13 cellular contexts compared by ENCODE assay signal in the genomic region with DNA sequence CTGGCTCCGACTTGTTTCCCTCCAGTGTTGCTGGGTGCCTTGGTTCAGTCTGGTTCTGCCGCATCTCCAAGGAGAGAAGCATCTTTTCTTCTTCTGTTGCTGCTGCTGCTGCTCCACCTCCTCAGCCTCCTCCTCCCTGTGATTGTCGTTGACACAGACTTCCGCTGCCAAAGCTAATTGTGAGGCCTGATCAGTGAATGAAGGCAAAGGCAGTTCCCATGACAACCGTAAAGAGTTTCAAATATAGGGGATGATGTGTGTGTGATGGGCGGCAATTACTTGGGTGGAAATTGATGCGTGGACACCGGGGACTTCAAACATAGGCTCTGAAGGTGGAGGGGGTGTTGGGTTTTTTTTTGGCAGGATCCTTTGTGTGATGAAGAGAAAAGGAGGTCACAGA. TPM values are rescaled to one million over a fixed set of nuclear protein-coding genes. Genes with fewer than 3 reads are reported as not detected.
DNase-seq lines count a peak whose midpoint lies in the region; ATAC-seq and TF ChIP-seq lines count a peak whose summit lies in the region.
"Had no signal": no experiment of that assay in that cellular context is flagged by ENCODE, and none has a peak within 500 bp of the region (broad histone marks: within the 10 kb centered on the region; RNA-seq: fewer than 3 reads in every experiment).

No MANE protein-coding gene starts in this region.

- DNase-seq in CD4-positive, CD25-positive, alpha-beta regulatory T cell: peak; percentile 55 to 71 (median 71)
- DNase-seq in Calu3: no peak
- DNase-seq in activated naive CD4-positive, alpha-beta T cell treated with anti-CD3 and anti-CD28 coated beads, Interleukin-2, amount 10 ng/mL, durations not matched to agents 7 days and 5 days: peak; percentile 42
- no peak for DNase-seq in naive B cell
- DNase-seq in RPMI8226: no peak
- no peak for DNase-seq in stimulated activated CD8-positive, alpha-beta memory T cell treated with anti-CD3 and anti-CD28 coated beads, Interleukin-4, amount 100 ng/mL, for 48 hours
- DNase-seq: kidney, NCI-H1048, SIG-M5, thyroid gland had no signal

- peak overlapping the region; percentile 75 for H3K27ac ChIP-seq in CD4-positive, CD25-positive, alpha-beta regulatory T cell (ENCODE audit: insufficient read depth, low read length, poor library complexity, severe bottlenecking)
- H3K27ac ChIP-seq: breast epithelium, thyroid gland had no signal

- peak overlapping the region; percentile 52 to 93 (median 92) for H3K27ac Mint-ChIP-seq in CD4-positive, CD25-positive, alpha-beta regulatory T cell
- H3K27ac Mint-ChIP-seq in Calu3 (ENCODE audit: unreplicated experiment): peak overlapping the region; percentile 48
- H3K27ac Mint-ChIP-seq in activated naive CD4-positive, alpha-beta T cell treated with anti-CD3 and anti-CD28 coated beads, Interleukin-2, amount 10 ng/mL, durations not matched to agents 7 days and 5 days: peak overlapping the region; percentile 26
- H3K27ac Mint-ChIP-seq in naive B cell: peak overlapping the region; percentile 19 to 79 (median 50)

- H3K36me3 ChIP-seq in CD4-positive, CD25-positive, alpha-beta regulatory T cell (ENCODE audit: control insufficient read depth, insufficient read depth, low read length): no peaks in the 10 kb centered on the region
- H3K36me3 ChIP-seq: breast epithelium, thyroid gland had no signal

- no peak for TF ChIP-seq CTCF in Calu3 (IDR thresholded peaks at IDR 0.05; ENCODE audit: unreplicated experiment)

- H3K4me3 Mint-ChIP-seq in CD4-positive, CD25-positive, alpha-beta regulatory T cell: peak overlapping the region; percentile 21 to 98 (median 54)
- H3K4me3 Mint-ChIP-seq in Calu3 (ENCODE audit: low read depth, unreplicated experiment) (no peak overlapping the region), naive B cell (peak overlapping the region in 3 of 8 donors; percentile 27 to 38 (median 33))
- no peak overlapping the region for H3K4me3 Mint-ChIP-seq in activated naive CD4-positive, alpha-beta T cell treated with anti-CD3 and anti-CD28 coated beads, Interleukin-2, amount 10 ng/mL, durations not matched to agents 7 days and 5 days

- no peaks in the 10 kb centered on the region for H3K36me3 Mint-ChIP-seq in CD4-positive, CD25-positive, alpha-beta regulatory T cell
- H3K36me3 Mint-ChIP-seq in Calu3 (ENCODE audit: insufficient read depth, unreplicated experiment): peaks cover 20% of the 10 kb centered on the region
- H3K36me3 Mint-ChIP-seq in activated naive CD4-positive, alpha-beta T cell treated with anti-CD3 and anti-CD28 coated beads, Interleukin-2, amount 10 ng/mL, durations not matched to agents 7 days and 5 days: peaks cover 13% of the 10 kb centered on the region
- H3K36me3 Mint-ChIP-seq in naive B cell: no peaks in the 10 kb centered on the region

- no peaks in the 10 kb centered on the region for H3K27me3 ChIP-seq in CD4-positive, CD25-positive, alpha-beta regulatory T cell (ENCODE audit: control insufficient read depth, insufficient read depth, low read length)
- H3K27me3 ChIP-seq: breast epithelium, thyroid gland had no signal

- peak; percentile 32 to 50 for ATAC-seq in CD4-positive, CD25-positive, alpha-beta regulatory T cell (ENCODE audit: low read depth in 2 of 2)
- ATAC-seq in naive B cell (ENCODE audit: low read depth in 2 of 2) (no peak), GM21515 (IDR thresholded peaks at IDR 0.05; ENCODE audit: unreplicated experiment) (no peak), GM19463 (IDR thresholded peaks at IDR 0.05; ENCODE audit: unreplicated experiment) (no peak)

- CTCF ChIA-PET in Calu3 (lab: Charles Lee): no interaction called here
- CTCF ChIA-PET in activated naive CD4-positive, alpha-beta T cell treated with anti-CD3 and anti-CD28 coated beads, Interleukin-2, amount 10 ng/mL, durations not matched to agents 7 days and 5 days (lab: Charles Lee): interaction anchor here (2.0 kb wide), 1 partner anchor 11 kb away, joined by 8 read pairs; no protein-coding TSS in a partner anchor

- no TSS peak for BruUV-seq in Calu3 (replicated peaks; lab: Mats Ljungman, UMichigan)

- H3K4me1 ChIP-seq in CD4-positive, CD25-positive, alpha-beta regulatory T cell (ENCODE audit: control insufficient read depth, insufficient read depth, low read length, poor library complexity, severe bottlenecking): peaks cover 56% of the 10 kb centered on the region

- no peaks in the 10 kb centered on the region for H3K9me3 Mint-ChIP-seq in CD4-positive, CD25-positive, alpha-beta regulatory T cell
- H3K9me3 Mint-ChIP-seq in Calu3 (ENCODE audit: low read depth, unreplicated experiment) (no peaks in the 10 kb centered on the region), naive B cell (no peaks in the 10 kb centered on the region)
- H3K9me3 Mint-ChIP-seq in activated naive CD4-positive, alpha-beta T cell treated with anti-CD3 and anti-CD28 coated beads, Interleukin-2, amount 10 ng/mL, durations not matched to agents 7 days and 5 days: no peaks in the 10 kb centered on the region

- intact Hi-C loops in Calu3 (cut with micrococcal nuclease; ENCODE audit: unreplicated experiment): no loop called here

- no peaks in the 10 kb centered on the region for H3K27me3 Mint-ChIP-seq in CD4-positive, CD25-positive, alpha-beta regulatory T cell
- H3K27me3 Mint-ChIP-seq in Calu3 (ENCODE audit: unreplicated experiment): no peaks in the 10 kb centered on the region
- peaks cover 13% of the 10 kb centered on the region for H3K27me3 Mint-ChIP-seq in activated naive CD4-positive, alpha-beta T cell treated with anti-CD3 and anti-CD28 coated beads, Interleukin-2, amount 10 ng/mL, durations not matched to agents 7 days and 5 days
- H3K27me3 Mint-ChIP-seq in naive B cell: no peaks in the 10 kb centered on the region

- H3K4me3 ChIP-seq in CD4-positive, CD25-positive, alpha-beta regulatory T cell (ENCODE audit: low read depth, low read length): peak overlapping the region; percentile 24
- H3K4me3 ChIP-seq: breast epithelium, thyroid gland had no signal

- H3K4me1 Mint-ChIP-seq in CD4-positive, CD25-positive, alpha-beta regulatory T cell: peaks cover 19 to 89% (median 56%) of the 10 kb centered on the region in 4 donors
- peaks cover 66% of the 10 kb centered on the region for H3K4me1 Mint-ChIP-seq in Calu3 (ENCODE audit: low read depth, unreplicated experiment)
- H3K4me1 Mint-ChIP-seq in activated naive CD4-positive, alpha-beta T cell treated with anti-CD3 and anti-CD28 coated beads, Interleukin-2, amount 10 ng/mL, durations not matched to agents 7 days and 5 days: peaks cover 60% of the 10 kb centered on the region
- peaks cover 70 to 93% (median 71%) of the 10 kb centered on the region in 3 donors for H3K4me1 Mint-ChIP-seq in naive B cell

- H3K9me3 ChIP-seq in CD4-positive, CD25-positive, alpha-beta regulatory T cell (ENCODE audit: control insufficient read depth in 2 of 2, low read length in 2 of 2): no peaks in the 10 kb centered on the region
- H3K9me3 ChIP-seq: breast epithelium, thyroid gland had no signal

RNA-seq across cellular contexts. Expression of a gene that starts 13.7 kb away (rescaled TPM):
- total RNA-seq in CD4-positive, CD25-positive, alpha-beta regulatory T cell: 26.3 TPM
- polyA plus RNA-seq in CD4-positive, CD25-positive, alpha-beta regulatory T cell: under 1 TPM; 0.22 to 0.30 (median 0.26) TPM
- total RNA-seq in Calu3 (2022): 23.3 and 24.4 TPM in 2 replicates
- polyA plus RNA-seq in naive B cell (ENCODE audit: low read depth in 6 of 6): 1 to 10 TPM in 1 of 6 donors, under 1 TPM in 5; 0.03 to 1.2 (median 0.53) TPM

Comparison
In these comparisons a context has a peak if more than half of its experiments do, and no peak if none do; other contexts are left out.
1. ATAC-seq: peak in CD4-positive, CD25-positive, alpha-beta regulatory T cell (2 of 2); none in naive B cell (0 of 2), GM21515 (single experiment) and GM19463 (single experiment).
2. DNase-seq: peak in CD4-positive, CD25-positive, alpha-beta regulatory T cell (3 of 3) and activated naive CD4-positive, alpha-beta T cell treated with anti-CD3 and anti-CD28 coated beads, Interleukin-2, amount 10 ng/mL, durations not matched to agents 7 days and 5 days (single experiment); none in Calu3 (single experiment), naive B cell (single experiment), RPMI8226 (single experiment) and stimulated activated CD8-positive, alpha-beta memory T cell treated with anti-CD3 and anti-CD28 coated beads, Interleukin-4, amount 100 ng/mL, for 48 hours (single experiment).
3. H3K27ac Mint-ChIP-seq: peak in every context shown above with its lines; median percentile 92 in CD4-positive, CD25-positive, alpha-beta regulatory T cell; 50 in naive B cell; 48 in Calu3; 26 in activated naive CD4-positive, alpha-beta T cell treated with anti-CD3 and anti-CD28 coated beads, Interleukin-2, amount 10 ng/mL, durations not matched to agents 7 days and 5 days.
4. H3K4me3 Mint-ChIP-seq: peak in CD4-positive, CD25-positive, alpha-beta regulatory T cell (4 of 4); none in Calu3 (single experiment) and activated naive CD4-positive, alpha-beta T cell treated with anti-CD3 and anti-CD28 coated beads, Interleukin-2, amount 10 ng/mL, durations not matched to agents 7 days and 5 days (single experiment).